14 cellular contexts compared by ENCODE assay signal in genomic region chr2:217290467-217290866, GRCh38.
A peak's percentile ranks its signal among the peaks of the same experiment; 100 is the strongest.
DNase-seq lines count a peak whose midpoint lies in the region; ATAC-seq, FAIRE-seq and TF ChIP-seq lines count a peak whose summit lies in the region.
"Had no signal": no experiment of that assay in that cellular context is flagged by ENCODE, and none has a peak within 500 bp of the region (broad histone marks: within the 10 kb centered on the region; RNA-seq: fewer than 3 reads in every experiment).

No MANE protein-coding gene starts in this region.

- TF ChIP-seq RAD21 in HepG2 (CRISPR knock-in tag; IDR thresholded peaks at IDR 0.05), result no peak

- H3K4me3 ChIP-seq in HepG2 (replicated peaks in 1 of 3; ENCODE audit: insufficient read depth in 1 of 3, low read depth in 2 of 3, low read length in 3 of 3) (no peak overlapping the region), right lobe of liver (no peak overlapping the region), endodermal cell (ENCODE audit: low read length) (peak overlapping the region; percentile 23)

- CTCF ChIA-PET in HepG2 (lab: Yijun Ruan, JAX; ENCODE audit: low intra/inter-chr PET ratio, low total read pairs), result no interaction called here

- peaks cover 8% of the 10 kb centered on the region for H3K36me3 Mint-ChIP-seq in endodermal cell (ENCODE audit: low read depth)
- peaks cover 14% of the 10 kb centered on the region for H3K36me3 Mint-ChIP-seq in neural crest cell (ENCODE audit: low read depth)
- H3K36me3 Mint-ChIP-seq: CD14-positive monocyte had no signal

- no peak for TF ChIP-seq CTCF in HepG2 (CRISPR knock-in tag; IDR thresholded peaks at IDR 0.05)
- no peak for TF ChIP-seq CTCF in right lobe of liver (IDR thresholded peaks at IDR 0.05)
- no peak for TF ChIP-seq CTCF in endodermal cell (conservative IDR thresholded peaks at IDR 0.05)
- no peak for TF ChIP-seq CTCF in neural crest cell (conservative IDR thresholded peaks at IDR 0.05)

- H2AFZ ChIP-seq in HepG2 (ENCODE audit: low read length), result no peak overlapping the region

- no peak overlapping the region for H3K4me3 Mint-ChIP-seq in endodermal cell
- H3K4me3 Mint-ChIP-seq in neural crest cell, result no peak overlapping the region
- H3K4me3 Mint-ChIP-seq: CD14-positive monocyte had no signal

- no peaks in the 10 kb centered on the region for H3K4me1 ChIP-seq in HepG2 (ENCODE audit: insufficient read depth, low read length)
- no peaks in the 10 kb centered on the region for H3K4me1 ChIP-seq in right lobe of liver
- peaks cover 8% of the 10 kb centered on the region for H3K4me1 ChIP-seq in endodermal cell (ENCODE audit: control insufficient read depth, insufficient read depth, low read length)

- no peak for TF ChIP-seq EP300 in HepG2 (IDR thresholded peaks at IDR 0.05; ENCODE audit: low read depth in 2 of 2, low read length in 2 of 2)
- TF ChIP-seq EP300 in HepG2 (CRISPR knock-in tag; IDR thresholded peaks at IDR 0.05; ENCODE audit: borderline replicate concordance), result no peak

- H3K9me3 ChIP-seq in HepG2 (ENCODE audit: low read length), result no peaks in the 10 kb centered on the region
- H3K9me3 ChIP-seq in right lobe of liver, result no peaks in the 10 kb centered on the region
- peaks cover 30% of the 10 kb centered on the region for H3K9me3 ChIP-seq in endodermal cell (ENCODE audit: control insufficient read depth, low read length)

- no TSS peak for BruUV-seq in HepG2 (replicated peaks; lab: Mats Ljungman, UMichigan)

- H3K9me3 Mint-ChIP-seq in endodermal cell (peaks cover 26% of the 10 kb centered on the region), neural crest cell (peaks cover 7% of the 10 kb centered on the region)

- intact Hi-C loops in HepG2 (cut with micrococcal nuclease; ENCODE audit: unreplicated experiment) (no loop called here), right lobe of liver (cut with DNase I) (no loop called here)

- POLR2A ChIA-PET in HepG2 (lab: Yijun Ruan, JAX), result no interaction called here

- H3K27ac Mint-ChIP-seq in endodermal cell (peak overlapping the region; percentile 91), neural crest cell (ENCODE audit: unreplicated experiment) (peak overlapping the region; percentile 97)
- H3K27ac Mint-ChIP-seq: CD14-positive monocyte had no signal

- H3K9ac ChIP-seq in HepG2 (ENCODE audit: insufficient read depth, low read depth, low read length) (no peak overlapping the region), endodermal cell (ENCODE audit: extremely low read depth, low read length, poor library complexity, severe bottlenecking) (peak overlapping the region; percentile 84)
- H3K9ac ChIP-seq: KMS-11 had no signal

- H3K36me3 ChIP-seq in HepG2 (replicated peaks in 1 of 2; ENCODE audit: control insufficient read depth in 1 of 2, insufficient read depth in 2 of 2, low read length in 2 of 2) (no peaks in the 10 kb centered on the region), right lobe of liver (no peaks in the 10 kb centered on the region), endodermal cell (ENCODE audit: control insufficient read depth, insufficient read depth, low read length) (peaks cover 10% of the 10 kb centered on the region)

- no peak for TF ChIP-seq POLR2A in HepG2 (IDR thresholded peaks at IDR 0.05; ENCODE audit: insufficient read depth in 1 of 2, low read depth in 2 of 2, low read length in 2 of 2)
- no peak for TF ChIP-seq POLR2A in right lobe of liver (IDR thresholded peaks at IDR 0.05)

- peaks cover 15% of the 10 kb centered on the region for H3K4me1 Mint-ChIP-seq in endodermal cell
- peaks cover 30% of the 10 kb centered on the region for H3K4me1 Mint-ChIP-seq in neural crest cell
- H3K4me1 Mint-ChIP-seq: CD14-positive monocyte had no signal

- in situ Hi-C loops in HepG2 (cut with HindIII; ENCODE audit: extremely low pct_ligation_motif_present, low pct_unique_long_range_greater_than_20kb), result no loop called here

- DNase-seq in HepG2 (ENCODE audit: low spot score) (no peak), right lobe of liver (no peak), endodermal cell (no peak), neural crest cell (ENCODE audit: low read depth, low spot score) (no peak), SW 1271 (lab: John Stamatoyannopoulos, UW) (no peak), HCEC 1CT (no peak)
- DNase-seq: NCI-H2171, NCI-H446 treated with DMSO at 0.1 percent for 48 hours had no signal

- H4K20me1 ChIP-seq in HepG2 (ENCODE audit: insufficient read depth, low read length), result no peaks in the 10 kb centered on the region

- H3K4me2 ChIP-seq in HepG2 (ENCODE audit: low read depth, low read length), result no peak overlapping the region
- H3K4me2 ChIP-seq: KMS-11 had no signal

- H3K27ac ChIP-seq in HepG2 (ENCODE audit: extremely low read length, insufficient read depth, low read length), result no peak overlapping the region
- H3K27ac ChIP-seq in right lobe of liver, result no peak overlapping the region
- H3K27ac ChIP-seq in endodermal cell (ENCODE audit: low read depth, low read length), result peak overlapping the region; percentile 94
- H3K27ac ChIP-seq: KMS-11, RWPE1 had no signal

- no peaks in the 10 kb centered on the region for H3K27me3 Mint-ChIP-seq in endodermal cell (ENCODE audit: insufficient read depth)
- no peaks in the 10 kb centered on the region for H3K27me3 Mint-ChIP-seq in neural crest cell (ENCODE audit: low read depth)

- H3K79me2 ChIP-seq in HepG2 (ENCODE audit: insufficient read depth, low read length), result no peaks in the 10 kb centered on the region

- H3K27me3 ChIP-seq in HepG2 (ENCODE audit: control insufficient read depth in 1 of 2, insufficient read depth in 2 of 2, low read length in 2 of 2) (peaks cover 0 to 3% of the 10 kb centered on the region in 2 experiments; a peak in 1 of 5 replicates), right lobe of liver (no peaks in the 10 kb centered on the region), endodermal cell (ENCODE audit: control insufficient read depth, insufficient read depth, low read length, poor library complexity, severe bottlenecking) (no peaks in the 10 kb centered on the region)

- peak; percentile 31; the same call in 2 of the 3 replicates for ATAC-seq in HepG2
- no peak for ATAC-seq in right lobe of liver
- ATAC-seq in HG03521 (IDR thresholded peaks at IDR 0.05; ENCODE audit: unreplicated experiment), result no peak
- no peak for ATAC-seq in GM18873 (IDR thresholded peaks at IDR 0.05; ENCODE audit: low FRiP score, unreplicated experiment)
- ATAC-seq: HCT116 had no signal

- FAIRE-seq in HepG2 (lab: Jason Lieb, UNC), result no peak

TF ChIP-seq in HepG2, 621 proteins besides CTCF, POLR2A, EP300 and RAD21 (continues in another document):
- TF ChIP-seq REST (IDR thresholded peaks at IDR 0.05; ENCODE audit: borderline replicate concordance in 1 of 2, low read depth in 1 of 2, low read length in 2 of 2) (no peak), HINFP (CRISPR knock-in tag; IDR thresholded peaks at IDR 0.05; ENCODE audit: low read depth) (no peak), ZNF275 (CRISPR knock-in tag; IDR thresholded peaks at IDR 0.05; ENCODE audit: borderline replicate concordance) (no peak), IKZF5 (CRISPR knock-in tag; IDR thresholded peaks at IDR 0.05) (no peak)
